Comparison of ENCODE assay signal across 31 cellular contexts in the genomic region with DNA sequence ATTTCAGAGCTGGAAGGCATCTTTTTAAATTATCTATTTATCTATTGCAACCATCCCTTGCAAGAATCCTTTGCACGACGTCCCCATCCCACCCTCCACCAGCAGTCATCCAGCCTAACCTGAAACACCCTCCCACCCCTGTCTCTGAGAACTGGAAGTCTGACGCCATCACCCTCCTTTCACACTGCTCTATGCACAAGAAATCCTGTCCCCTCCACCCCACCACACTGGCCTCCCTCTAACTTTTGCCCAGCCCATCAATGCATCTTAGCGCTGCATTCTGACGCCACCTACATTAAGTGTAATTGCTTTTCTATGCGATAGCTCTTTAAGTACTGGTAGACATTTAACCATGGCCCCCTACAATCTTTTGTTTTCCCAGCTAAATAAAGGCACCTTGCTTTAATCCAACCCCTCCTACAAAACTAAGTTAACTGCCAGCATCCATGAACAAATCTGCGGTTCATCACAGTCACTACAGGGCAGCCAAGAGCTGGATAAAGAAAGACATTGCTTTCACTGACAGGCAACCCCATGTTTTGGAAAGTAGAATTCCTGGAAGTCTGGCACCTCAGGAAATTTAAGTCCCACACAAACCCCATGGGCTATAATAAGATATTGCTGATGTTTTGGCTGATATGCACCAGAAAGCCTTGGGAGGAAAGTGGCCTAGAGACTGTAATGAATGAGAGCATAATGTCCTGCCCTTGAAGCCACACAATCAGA.
DNase-seq lines count a peak whose midpoint lies in the region; ATAC-seq and TF ChIP-seq lines count a peak whose summit lies in the region.
"Had no signal": no experiment of that assay in that cellular context is flagged by ENCODE, and none has a peak within 500 bp of the region (broad histone marks: within the 10 kb centered on the region; RNA-seq: fewer than 3 reads in every experiment).

No MANE protein-coding gene starts in this region.

- H3K27me3 ChIP-seq in heart left ventricle (no peaks in the 10 kb centered on the region), right atrium auricular region (no peaks in the 10 kb centered on the region), ectodermal cell (ENCODE audit: control insufficient read depth, insufficient read depth, low read length, poor library complexity, severe bottlenecking) (no peaks in the 10 kb centered on the region), stomach smooth muscle (ENCODE audit: control insufficient read depth in 1 of 2, insufficient read depth in 2 of 2, low read length in 2 of 2) (no peaks in the 10 kb centered on the region)
- H3K27me3 ChIP-seq: esophagus squamous epithelium, uterus had no signal

- H3K9me3 Mint-ChIP-seq in mesothelial cell of epicardium = no peaks in the 10 kb centered on the region
- H3K9me3 Mint-ChIP-seq in activated T-cell treated with anti-CD3 and anti-CD28 coated beads, Interleukin-2, amount 50 U/mL, for 72 hours = no peaks in the 10 kb centered on the region
- H3K9me3 Mint-ChIP-seq: activated naive CD8-positive, alpha-beta T cell treated with anti-CD3 and anti-CD28 coated beads for 36 hours had no signal

- peak overlapping the region in 1 of 2 donors; percentile 37 for H3K9ac ChIP-seq in stomach smooth muscle (ENCODE audit: low read length in 2 of 2)

- DNase-seq in heart left ventricle = no peak
- DNase-seq in right atrium auricular region (ENCODE audit: low spot score) = no peak
- no peak for DNase-seq in mesothelial cell of epicardium (ENCODE audit: low spot score in 2 of 2, unreplicated experiment in 2 of 2)
- no peak for DNase-seq in activated T-cell treated with anti-CD3 and anti-CD28 coated beads, Interleukin-2, amount 50 U/mL, for 72 hours
- no peak for DNase-seq in stimulated activated CD4-positive, alpha-beta T cell treated with anti-CD3 and anti-CD28 coated beads, Interleukin-12 subunit alpha, Interleukin-12 subunit beta, amount 100 ng/mL, for 4 hours
- no peak for DNase-seq in activated CD4-positive, alpha-beta T cell treated with anti-CD3 and anti-CD28 coated beads, Interleukin-2, amount 50 U/mL, for 48 hours
- DNase-seq: activated CD4-positive, alpha-beta T cell treated with anti-CD3 and anti-CD28 coated beads for 36 hours; activated CD8-positive, alpha-beta memory T cell treated with anti-CD3 and anti-CD28 coated beads for 24 hours; activated effector memory CD4-positive, alpha-beta T cell treated with Interleukin-2 at 50 U/mL for 16 hours; activated naive CD8-positive, alpha-beta T cell treated with anti-CD3 and anti-CD28 coated beads for 36 hours; activated T-cell treated with anti-CD3 and anti-CD28 coated beads for 4 hours; anterior cingulate cortex; caudate nucleus; CD4-positive, CD25-positive, alpha-beta regulatory T cell; DND-41; esophagus squamous epithelium; GF-D8; naive B cell; NCI-H1048; NCI-H2107; NCI-H345; NCI-H69; SIG-M5; small intestine; stimulated activated naive CD4-positive, alpha-beta T cell; uterus had no signal

- no peaks in the 10 kb centered on the region for H3K27me3 Mint-ChIP-seq in mesothelial cell of epicardium (ENCODE audit: low read depth)
- peaks cover 18% of the 10 kb centered on the region for H3K27me3 Mint-ChIP-seq in activated T-cell treated with anti-CD3 and anti-CD28 coated beads, Interleukin-2, amount 50 U/mL, for 72 hours (ENCODE audit: low read depth)
- H3K27me3 Mint-ChIP-seq: CD4-positive, CD25-positive, alpha-beta regulatory T cell had no signal

- TF ChIP-seq CTCF in heart left ventricle (IDR thresholded peaks at IDR 0.05) (no peak), right atrium auricular region (IDR thresholded peaks at IDR 0.05) (no peak), mesothelial cell of epicardium (IDR thresholded peaks at IDR 0.05; ENCODE audit: unreplicated experiment) (no peak)

- peaks cover 0 to 50% (median 30%) of the 10 kb centered on the region in 12 donors for H3K4me1 ChIP-seq in heart left ventricle
- peaks cover 0 to 29% of the 10 kb centered on the region in 2 donors for H3K4me1 ChIP-seq in right atrium auricular region
- peaks cover 32% of the 10 kb centered on the region for H3K4me1 ChIP-seq in ectodermal cell (ENCODE audit: control insufficient read depth, insufficient read depth, low read length)
- H3K4me1 ChIP-seq in stomach smooth muscle (ENCODE audit: control insufficient read depth, insufficient read depth, low read length) = peaks cover 38% of the 10 kb centered on the region

- no peak for TF ChIP-seq POLR2A in heart left ventricle (IDR thresholded peaks at IDR 0.05)

- no peak overlapping the region for H3K4me3 Mint-ChIP-seq in mesothelial cell of epicardium
- H3K4me3 Mint-ChIP-seq in activated T-cell treated with anti-CD3 and anti-CD28 coated beads, Interleukin-2, amount 50 U/mL, for 72 hours = no peak overlapping the region
- H3K4me3 Mint-ChIP-seq: activated CD4-positive, alpha-beta T cell treated with anti-CD3 and anti-CD28 coated beads for 36 hours; activated naive CD8-positive, alpha-beta T cell treated with anti-CD3 and anti-CD28 coated beads for 36 hours; CD4-positive, CD25-positive, alpha-beta regulatory T cell; naive B cell had no signal

- H3K27ac Mint-ChIP-seq in mesothelial cell of epicardium = peak overlapping the region; percentile 15
- H3K27ac Mint-ChIP-seq in activated T-cell treated with anti-CD3 and anti-CD28 coated beads, Interleukin-2, amount 50 U/mL, for 72 hours = no peak overlapping the region
- H3K27ac Mint-ChIP-seq: activated CD4-positive, alpha-beta T cell treated with anti-CD3 and anti-CD28 coated beads for 36 hours; activated naive CD8-positive, alpha-beta T cell treated with anti-CD3 and anti-CD28 coated beads for 36 hours; CD4-positive, CD25-positive, alpha-beta regulatory T cell; naive B cell had no signal

- intact Hi-C loops in heart left ventricle (cut with DNase I) = no loop called here

- no peaks in the 10 kb centered on the region for H3K9me3 ChIP-seq in heart left ventricle
- no peaks in the 10 kb centered on the region for H3K9me3 ChIP-seq in right atrium auricular region
- H3K9me3 ChIP-seq in ectodermal cell (ENCODE audit: control insufficient read depth, low read length) = no peaks in the 10 kb centered on the region
- H3K9me3 ChIP-seq in stomach smooth muscle (ENCODE audit: control insufficient read depth in 2 of 2, low read length in 2 of 2) = no peaks in the 10 kb centered on the region
- H3K9me3 ChIP-seq: esophagus squamous epithelium, thoracic aorta, uterus had no signal

- H3K27ac ChIP-seq in heart left ventricle (peak overlapping the region in 1 of 12 donors; percentile 29), right atrium auricular region (no peak overlapping the region), ectodermal cell (ENCODE audit: insufficient read depth, low read depth, low read length, poor library complexity, severe bottlenecking) (peak overlapping the region; percentile 11), stomach smooth muscle (ENCODE audit: low read length) (peak overlapping the region; percentile 31)
- H3K27ac ChIP-seq: coronary artery, thoracic aorta had no signal

- 68 to 76% (median 72%) methylated on average over 7 of the region's 7 CpGs for WGBS in heart left ventricle, 4 donors
- WGBS in ectodermal cell, 2 experiments = 73 to 81% methylated on average over 7 of the region's 7 CpGs

- ATAC-seq in heart left ventricle = peak in 3 of 4 donors; percentile 32 to 70 (median 63)
- ATAC-seq in activated T-cell treated with anti-CD3 and anti-CD28 coated beads, Interleukin-2, amount 50 U/mL, for 72 hours (replicated peaks in 1 of 2) = no peak
- ATAC-seq: activated CD4-positive, alpha-beta T cell treated with anti-CD3 and anti-CD28 coated beads for 36 hours; Panc1 had no signal

- H3K4me1 Mint-ChIP-seq in mesothelial cell of epicardium = peaks cover 46% of the 10 kb centered on the region
- H3K4me1 Mint-ChIP-seq in activated T-cell treated with anti-CD3 and anti-CD28 coated beads, Interleukin-2, amount 50 U/mL, for 72 hours (ENCODE audit: low read depth) = no peaks in the 10 kb centered on the region
- H3K4me1 Mint-ChIP-seq: activated CD4-positive, alpha-beta T cell treated with anti-CD3 and anti-CD28 coated beads for 36 hours; activated naive CD8-positive, alpha-beta T cell treated with anti-CD3 and anti-CD28 coated beads for 36 hours; CD4-positive, CD25-positive, alpha-beta regulatory T cell; naive B cell had no signal

- H3K4me3 ChIP-seq in heart left ventricle (no peak overlapping the region), right atrium auricular region (no peak overlapping the region), ectodermal cell (ENCODE audit: insufficient read depth, low read depth, low read length) (no peak overlapping the region), stomach smooth muscle (ENCODE audit: low read length in 2 of 2) (peak overlapping the region; percentile 36 to 44)
- H3K4me3 ChIP-seq: coronary artery, esophagus squamous epithelium, thoracic aorta, uterus had no signal

- H3K36me3 ChIP-seq in heart left ventricle = no peaks in the 10 kb centered on the region
- no peaks in the 10 kb centered on the region for H3K36me3 ChIP-seq in right atrium auricular region
- H3K36me3 ChIP-seq in ectodermal cell (ENCODE audit: control insufficient read depth, insufficient read depth, low read length) = peaks cover 3% of the 10 kb centered on the region
- no peaks in the 10 kb centered on the region for H3K36me3 ChIP-seq in stomach smooth muscle (ENCODE audit: control insufficient read depth in 2 of 2, insufficient read depth in 2 of 2, low read length in 2 of 2)
- H3K36me3 ChIP-seq: esophagus squamous epithelium, thoracic aorta, uterus had no signal

- peaks cover 8% of the 10 kb centered on the region for H3K36me3 Mint-ChIP-seq in mesothelial cell of epicardium
- H3K36me3 Mint-ChIP-seq in activated T-cell treated with anti-CD3 and anti-CD28 coated beads, Interleukin-2, amount 50 U/mL, for 72 hours (ENCODE audit: insufficient read depth in 2 of 2) = no peaks in the 10 kb centered on the region
- H3K36me3 Mint-ChIP-seq: activated naive CD8-positive, alpha-beta T cell treated with anti-CD3 and anti-CD28 coated beads for 36 hours; CD4-positive, CD25-positive, alpha-beta regulatory T cell; naive B cell had no signal

Comparison
In these comparisons a context has a peak if more than half of its experiments do, and no peak if none do; other contexts are left out.
1. ATAC-seq: peak in heart left ventricle (3 of 4); none in activated T-cell treated with anti-CD3 and anti-CD28 coated beads, Interleukin-2, amount 50 U/mL, for 72 hours (0 of 2).
2. H3K27ac ChIP-seq: peak in ectodermal cell (single experiment) and stomach smooth muscle (single experiment); none in right atrium auricular region (0 of 2).
3. H3K4me3 ChIP-seq: peak in stomach smooth muscle (2 of 2); none in heart left ventricle (0 of 12), right atrium auricular region (0 of 2) and ectodermal cell (single experiment).